20 cellular contexts compared by ENCODE assay signal in genomic region chr14:98160901-98161300, GRCh38.
A peak's percentile ranks its signal among the peaks of the same experiment; 100 is the strongest.
DNase-seq lines count a peak whose midpoint lies in the region; ATAC-seq and TF ChIP-seq lines count a peak whose summit lies in the region.
"Had no signal": no experiment of that assay in that cellular context is flagged by ENCODE, and none has a peak within 500 bp of the region (broad histone marks: within the 10 kb centered on the region; RNA-seq: fewer than 3 reads in every experiment).

No MANE protein-coding gene starts in this region.

- dilution Hi-C loops in mammary epithelial cell (cut with HindIII; ENCODE audit: low sequenced_read_pairs), result no loop called here

- peak overlapping the region; percentile 16 for H3K27ac Mint-ChIP-seq in T-helper 1 cell treated with Interleukin-12 subunit alpha and Interleukin-12 subunit beta and Interleukin-4 antibody, amounts not matched to agents 30 μg/mL and 1 μg/mL, for 36 hours
- H3K27ac Mint-ChIP-seq in GM23338 (no peak overlapping the region), T-cell (peak overlapping the region in 1 of 2 donors; percentile 65)
- H3K27ac Mint-ChIP-seq in naive thymus-derived CD8-positive, alpha-beta T cell, result peak overlapping the region in 8 of 10 donors; percentile 5 to 97 (median 78)
- H3K27ac Mint-ChIP-seq: B cell had no signal

- H3K79me2 ChIP-seq in GM23338 (replicated peaks; ENCODE audit: insufficient read depth), result no peaks in the 10 kb centered on the region
- no peaks in the 10 kb centered on the region for H3K79me2 ChIP-seq in mammary epithelial cell (ENCODE audit: insufficient read depth, low read length)

- no TSS peak for BruUV-seq in mammary epithelial cell (replicated peaks; lab: Mats Ljungman, UMichigan)

- no peak for DNase-seq in T-helper 1 cell
- DNase-seq in GM23338 (ENCODE audit: low spot score), result no peak
- peak; percentile 5 for DNase-seq in mammary epithelial cell
- DNase-seq in naive thymus-derived CD8-positive, alpha-beta T cell, result no peak
- no peak for DNase-seq in T-cell
- no peak for DNase-seq in lower leg skin (ENCODE audit: low spot score in 2 of 2)
- no peak for DNase-seq in NCI-H2107 (lab: John Stamatoyannopoulos, UW)
- DNase-seq: CD4-positive, CD25-positive, alpha-beta regulatory T cell; DMS153; EL; GOT3; NCI-H187 treated with DMSO at 0.1 percent for 48 hours; NCI-H510A; NCI-H748 treated with DMSO at 0.1 percent for 48 hours; SHP77; SK-N-SH had no signal

- CTCF ChIA-PET in mammary epithelial cell (lab: Charles Lee; ENCODE audit: low non-redundant PET), result no interaction called here
- CTCF ChIA-PET in T-cell (lab: Charles Lee), result no interaction called here

- POLR2A ChIA-PET in naive thymus-derived CD8-positive, alpha-beta T cell (lab: Charles Lee), result interaction anchor here (2.2 to 16.7 kb wide), 4 partner anchors 8 to 26 kb away, joined by 9 to 361 read pairs (median 108); no protein-coding TSS in a partner anchor
- POLR2A ChIA-PET in T-cell (lab: Charles Lee), result interaction anchor here in 1 of 2 donors (0.7 kb wide), 1 partner anchor 11 kb away, joined by 4 read pairs; no protein-coding TSS in a partner anchor

- H3K36me3 Mint-ChIP-seq in T-helper 1 cell treated with Interleukin-12 subunit alpha and Interleukin-12 subunit beta and Interleukin-4 antibody, amounts not matched to agents 30 μg/mL and 1 μg/mL, for 36 hours (ENCODE audit: low read depth), result peaks cover 3% of the 10 kb centered on the region
- H3K36me3 Mint-ChIP-seq in GM23338 (ENCODE audit: low read depth), result no peaks in the 10 kb centered on the region
- peaks cover 0 to 9% (median 6%) of the 10 kb centered on the region in 3 donors for H3K36me3 Mint-ChIP-seq in naive thymus-derived CD8-positive, alpha-beta T cell
- H3K36me3 Mint-ChIP-seq in T-cell, result no peaks in the 10 kb centered on the region
- H3K36me3 Mint-ChIP-seq: CD4-positive, CD25-positive, alpha-beta regulatory T cell had no signal

- H3K4me3 ChIP-seq in GM23338 (no peak overlapping the region), mammary epithelial cell (replicated peaks in 1 of 3; ENCODE audit: insufficient read depth in 1 of 3, low read depth in 2 of 3, low read length in 3 of 3) (peak overlapping the region in 1 of 3 experiments; percentile 6), lower leg skin (ENCODE audit: low read depth, poor library complexity, severe bottlenecking) (no peak overlapping the region)
- H3K4me3 ChIP-seq: GM12878, K562 had no signal

- no peaks in the 10 kb centered on the region for H3K36me3 ChIP-seq in GM23338 (ENCODE audit: insufficient read depth)
- no peaks in the 10 kb centered on the region for H3K36me3 ChIP-seq in mammary epithelial cell (ENCODE audit: insufficient read depth, low read length)

- no peaks in the 10 kb centered on the region for H3K27me3 Mint-ChIP-seq in T-helper 1 cell treated with Interleukin-12 subunit alpha and Interleukin-12 subunit beta and Interleukin-4 antibody, amounts not matched to agents 30 μg/mL and 1 μg/mL, for 36 hours (ENCODE audit: low read depth)
- H3K27me3 Mint-ChIP-seq in GM23338 (ENCODE audit: insufficient read depth, low read depth, poor library complexity) (no peaks in the 10 kb centered on the region), T-cell (no peaks in the 10 kb centered on the region)
- no peaks in the 10 kb centered on the region for H3K27me3 Mint-ChIP-seq in naive thymus-derived CD8-positive, alpha-beta T cell
- H3K27me3 Mint-ChIP-seq: B cell; CD4-positive, CD25-positive, alpha-beta regulatory T cell had no signal

- no peak overlapping the region for H3K4me3 Mint-ChIP-seq in T-helper 1 cell treated with Interleukin-12 subunit alpha and Interleukin-12 subunit beta and Interleukin-4 antibody, amounts not matched to agents 30 μg/mL and 1 μg/mL, for 36 hours
- no peak overlapping the region for H3K4me3 Mint-ChIP-seq in GM23338
- peak overlapping the region in 4 of 10 donors; percentile 3 to 65 (median 50) for H3K4me3 Mint-ChIP-seq in naive thymus-derived CD8-positive, alpha-beta T cell
- no peak overlapping the region for H3K4me3 Mint-ChIP-seq in T-cell
- H3K4me3 Mint-ChIP-seq: B cell had no signal

- no peaks in the 10 kb centered on the region for H3K9me2 ChIP-seq in GM23338 (ENCODE audit: insufficient read depth)
- H3K9me2 ChIP-seq: SK-N-SH had no signal

- TF ChIP-seq CTCF in GM23338 (conservative IDR thresholded peaks at IDR 0.05; ENCODE audit: low read depth in 2 of 2) (no peak), mammary epithelial cell (conservative IDR thresholded peaks at IDR 0.05 in 1 of 2, IDR thresholded peaks at IDR 0.05 in 1 of 2; ENCODE audit: extremely low read depth in 1 of 2, insufficient read depth in 1 of 2, low read depth in 1 of 2, low read length in 2 of 2) (no peak), lower leg skin (IDR thresholded peaks at IDR 0.05) (no peak)

- intact Hi-C loops in mammary epithelial cell (cut with micrococcal nuclease) (no loop called here), lower leg skin (cut with DNase I; ENCODE audit: low total_unique reads) (no loop called here)

- WGBS in mammary epithelial cell (ENCODE audit: low coverage, missing lambda C conversion rate), result 12% methylated on average over 9 of the region's 9 CpGs
- 41 to 47% methylated on average over 9 of the region's 9 CpGs for WGBS in lower leg skin, 2 donors

- in situ Hi-C loops in mammary epithelial cell (cut with MboI; ENCODE audit: low sequenced_read_pairs in 2 of 2), result no loop called here

- H3K4me2 ChIP-seq in GM23338 (no peak overlapping the region), mammary epithelial cell (ENCODE audit: insufficient read depth, low read depth, low read length) (peak overlapping the region; percentile 69)
- H3K4me2 ChIP-seq: SK-N-SH had no signal

- H4K20me1 ChIP-seq in GM23338 (replicated peaks; ENCODE audit: insufficient read depth) (no peaks in the 10 kb centered on the region), mammary epithelial cell (ENCODE audit: insufficient read depth, low read length) (no peaks in the 10 kb centered on the region)

- H3K27me3 ChIP-seq in GM23338 (ENCODE audit: insufficient read depth) (no peaks in the 10 kb centered on the region), mammary epithelial cell (ENCODE audit: insufficient read depth, low read length) (no peaks in the 10 kb centered on the region)

- peak overlapping the region; percentile 38; the same call in 1 of the 2 replicates for H2AFZ ChIP-seq in GM23338
- H2AFZ ChIP-seq in mammary epithelial cell (ENCODE audit: low read depth, low read length), result peak overlapping the region; percentile 80

- H3K9me3 ChIP-seq in mammary epithelial cell (replicated peaks; ENCODE audit: insufficient read depth, low read length), result no peaks in the 10 kb centered on the region
- H3K9me3 ChIP-seq: SK-N-SH had no signal

- no peak overlapping the region for H3K9ac ChIP-seq in mammary epithelial cell (ENCODE audit: insufficient read depth, low read length)
- H3K9ac ChIP-seq: SK-N-SH had no signal

- ATAC-seq in GM23338, result no peak
- no peak for ATAC-seq in naive thymus-derived CD8-positive, alpha-beta T cell
- no peak for ATAC-seq in T-cell (replicated peaks in 1 of 4)
- ATAC-seq: GM12878, K562 had no signal

- no peak for TF ChIP-seq POLR2A in lower leg skin (IDR thresholded peaks at IDR 0.05)

- H3K4me1 ChIP-seq in GM23338 (ENCODE audit: insufficient read depth) (peaks cover 10% of the 10 kb centered on the region; the same call in 1 of the 2 replicates), mammary epithelial cell (ENCODE audit: insufficient read depth, low read length) (peaks cover 13% of the 10 kb centered on the region)

- H3K4me1 Mint-ChIP-seq in T-helper 1 cell treated with Interleukin-12 subunit alpha and Interleukin-12 subunit beta and Interleukin-4 antibody, amounts not matched to agents 30 μg/mL and 1 μg/mL, for 36 hours (ENCODE audit: low read depth), result peaks cover 32% of the 10 kb centered on the region
- H3K4me1 Mint-ChIP-seq in GM23338 (peaks cover 22% of the 10 kb centered on the region), T-cell (peaks cover 60 to 79% (median 71%) of the 10 kb centered on the region in 3 donors)
- peaks cover 35 to 69% (median 57%) of the 10 kb centered on the region in 4 donors for H3K4me1 Mint-ChIP-seq in naive thymus-derived CD8-positive, alpha-beta T cell
- H3K4me1 Mint-ChIP-seq: B cell had no signal

- H3F3A ChIP-seq in GM23338 (replicated peaks; ENCODE audit: low read depth), result no peaks in the 10 kb centered on the region

- no peaks in the 10 kb centered on the region for H3K9me3 Mint-ChIP-seq in T-helper 1 cell treated with Interleukin-12 subunit alpha and Interleukin-12 subunit beta and Interleukin-4 antibody, amounts not matched to agents 30 μg/mL and 1 μg/mL, for 36 hours
- H3K9me3 Mint-ChIP-seq in GM23338 (no peaks in the 10 kb centered on the region), T-cell (no peaks in the 10 kb centered on the region)
- no peaks in the 10 kb centered on the region for H3K9me3 Mint-ChIP-seq in naive thymus-derived CD8-positive, alpha-beta T cell
- H3K9me3 Mint-ChIP-seq: CD4-positive, CD25-positive, alpha-beta regulatory T cell had no signal

- H3K27ac ChIP-seq in GM23338 (ENCODE audit: low read depth) (no peak overlapping the region), mammary epithelial cell (ENCODE audit: insufficient read depth, low read depth, low read length) (no peak overlapping the region)

TF ChIP-seq in GM23338, 12 proteins besides CTCF, POLR2A, EP300 and RAD21 (continues in another document):
- TF ChIP-seq JUNB (IDR thresholded peaks at IDR 0.05; ENCODE audit: unreplicated experiment), result no peak
